ENCODE assay signal across 1 cellular context in genomic region chr5:172110921-172111873, GRCh38.
TF ChIP-seq lines count a peak whose summit lies in the region.

No MANE protein-coding gene starts in this region.

TF ChIP-seq in HEK293, 187 proteins besides CTCF, POLR2A, EP300 and RAD21 (continued from another document and continues in another):
- peak; percentile 19; the same call in 1 of the 2 replicates for TF ChIP-seq ZNF398 (tag by site-specific recombination; IDR thresholded peaks at IDR 0.05)
- no peak for TF ChIP-seq ZBTB1 (tag by site-specific recombination; IDR thresholded peaks at IDR 0.05)
- peak; percentile 56; the same call in 1 of the 2 replicates for TF ChIP-seq ZXDB (tag by site-specific recombination; IDR thresholded peaks at IDR 0.05)
- peak; percentile 20; the same call in 1 of the 2 replicates for TF ChIP-seq ZNF394 (tag by site-specific recombination; IDR thresholded peaks at IDR 0.05; ENCODE audit: borderline replicate concordance)
- TF ChIP-seq ZNF335 (tag by site-specific recombination; conservative IDR thresholded peaks at IDR 0.05), result peak; percentile 99
- TF ChIP-seq ZNF645 (tag by site-specific recombination; IDR thresholded peaks at IDR 0.05), result no peak
- no peak for TF ChIP-seq MEIS1 (CRISPR knock-in tag; IDR thresholded peaks at IDR 0.05; ENCODE audit: borderline replicate concordance)
- no peak for TF ChIP-seq ZNF571 (tag by site-specific recombination; IDR thresholded peaks at IDR 0.05)
- TF ChIP-seq ZNF133 (tag by site-specific recombination; IDR thresholded peaks at IDR 0.05), result no peak
- TF ChIP-seq ZNF23 (tag by site-specific recombination; IDR thresholded peaks at IDR 0.05; ENCODE audit: borderline replicate concordance), result no peak
- peak; percentile 58 for TF ChIP-seq SP3 (tag by site-specific recombination; IDR thresholded peaks at IDR 0.05)
- TF ChIP-seq REST (tag by site-specific recombination; IDR thresholded peaks at IDR 0.05), result no peak
- no peak for TF ChIP-seq TSHZ1 (tag by site-specific recombination; IDR thresholded peaks at IDR 0.05; ENCODE audit: borderline replicate concordance)
- TF ChIP-seq ZNF174 (tag by site-specific recombination; IDR thresholded peaks at IDR 0.05), result no peak
- peak; percentile 83 for TF ChIP-seq PRDM4 (tag by site-specific recombination; IDR thresholded peaks at IDR 0.05)
- no peak for TF ChIP-seq ZNF701 (tag by site-specific recombination; IDR thresholded peaks at IDR 0.05)
- no peak for TF ChIP-seq ZNF132 (tag by site-specific recombination; IDR thresholded peaks at IDR 0.05; ENCODE audit: borderline replicate concordance)
- TF ChIP-seq TRIM28 (IDR thresholded peaks at IDR 0.05; ENCODE audit: borderline replicate concordance, low read length), result no peak
- TF ChIP-seq ZNF549 (tag by site-specific recombination; IDR thresholded peaks at IDR 0.05), result no peak
- no peak for TF ChIP-seq ZNF350 (tag by site-specific recombination; IDR thresholded peaks at IDR 0.05)
- TF ChIP-seq SCRT2 (tag by site-specific recombination; IDR thresholded peaks at IDR 0.05), result peak; percentile 94
- TF ChIP-seq ZNF585B (tag by site-specific recombination; IDR thresholded peaks at IDR 0.05), result no peak
- 0 out of 2 replicates have a peak, but pooled peaks have one; percentile 15 for TF ChIP-seq ZNF24 (tag by site-specific recombination; IDR thresholded peaks at IDR 0.05)
- no peak for TF ChIP-seq ZNF558 (tag by site-specific recombination; IDR thresholded peaks at IDR 0.05)
- TF ChIP-seq ZNF423 (tag by site-specific recombination; IDR thresholded peaks at IDR 0.05), result peak; percentile 66; the same call in 1 of the 2 replicates
- peak; percentile 95 for TF ChIP-seq ZNF692 (tag by site-specific recombination; IDR thresholded peaks at IDR 0.05)
- TF ChIP-seq ZSCAN5A (tag by site-specific recombination; IDR thresholded peaks at IDR 0.05), result no peak
- TF ChIP-seq ZBTB11 (tag by site-specific recombination; conservative IDR thresholded peaks at IDR 0.05; ENCODE audit: low read depth), result no peak
- no peak for TF ChIP-seq ZBTB21 (tag by site-specific recombination; IDR thresholded peaks at IDR 0.05)
- TF ChIP-seq ZNF169 (tag by site-specific recombination; IDR thresholded peaks at IDR 0.05), result no peak
- no peak for TF ChIP-seq ZNF239 (tag by site-specific recombination; IDR thresholded peaks at IDR 0.05)
- no peak for TF ChIP-seq ZNF747 (tag by site-specific recombination; IDR thresholded peaks at IDR 0.05)
- no peak for TF ChIP-seq ZNF10 (tag by site-specific recombination; IDR thresholded peaks at IDR 0.05)
